ENCODE assay signal across 8 cellular contexts in the genomic region with DNA sequence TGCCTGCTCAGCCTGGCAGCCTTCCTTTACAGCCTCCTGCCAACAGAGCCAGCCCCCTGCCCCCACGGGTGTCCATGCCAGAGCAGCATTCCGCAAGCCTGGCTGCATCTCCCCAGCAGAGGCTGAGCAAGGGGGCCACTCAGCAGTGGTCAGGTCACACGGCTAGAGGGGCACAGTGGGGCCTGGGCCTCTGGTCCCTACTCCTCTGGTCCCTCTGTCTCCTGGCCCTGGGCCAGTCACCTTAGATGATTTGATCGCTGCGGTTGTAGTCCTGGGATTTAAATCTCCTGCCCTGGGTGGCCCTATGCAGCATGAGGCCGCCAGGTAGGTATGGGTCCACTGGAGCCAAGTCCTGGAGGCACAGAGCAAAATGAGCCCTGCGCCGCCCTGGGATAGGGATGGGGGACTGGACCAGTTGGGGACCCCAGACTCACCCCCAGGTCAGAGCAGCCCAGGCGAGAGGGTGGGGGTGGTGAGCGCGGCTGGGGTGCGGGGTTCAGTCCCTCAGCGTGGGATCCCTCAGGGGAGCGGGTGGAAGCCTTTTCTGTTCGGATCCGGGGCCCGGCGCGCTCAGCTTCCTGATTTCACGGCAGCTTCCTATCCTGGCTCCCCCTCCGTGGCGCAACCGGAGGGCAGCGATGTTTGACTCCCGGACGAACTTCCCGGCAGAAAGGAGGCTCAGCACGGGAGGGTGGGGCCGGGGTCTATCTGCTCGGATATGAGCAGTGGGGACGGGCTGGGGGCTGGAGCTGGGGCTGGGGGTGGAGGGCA. TPM values are rescaled to one million over a fixed set of nuclear protein-coding genes. Genes with fewer than 3 reads are reported as not detected.
A peak's percentile ranks its signal among the peaks of the same experiment; 100 is the strongest.
DNase-seq lines count a peak whose midpoint lies in the region; ATAC-seq and TF ChIP-seq lines count a peak whose summit lies in the region.

A gene (plus strand): TSS at position 138 of the 771 bp plus-strand sequence. CDS start 4,659 bp downstream, outside the sequence.

- H3K36me3 Mint-ChIP-seq in activated CD8-positive, alpha-beta memory T cell treated with anti-CD3 and anti-CD28 coated beads, Interleukin-2, amount 10 ng/mL, durations not matched to agents 7 days and 5 days, result no peaks in the 10 kb centered on the region
- H3K36me3 Mint-ChIP-seq in stimulated activated effector memory CD8-positive, alpha-beta T cell treated with anti-CD3 and anti-CD28 coated beads, Interleukin-12 subunit alpha, Interleukin-12 subunit beta, amount 100 ng/mL, for 72 hours, result peaks cover 11% of the 10 kb centered on the region

- H3K27ac ChIP-seq in coronary artery, result peak within 1 kb of the TSS; percentile 98 to 99

- H3K4me1 Mint-ChIP-seq in activated CD8-positive, alpha-beta memory T cell treated with anti-CD3 and anti-CD28 coated beads, Interleukin-2, amount 10 ng/mL, durations not matched to agents 7 days and 5 days, result peaks cover 19% of the 10 kb centered on the region
- H3K4me1 Mint-ChIP-seq in stimulated activated effector memory CD8-positive, alpha-beta T cell treated with anti-CD3 and anti-CD28 coated beads, Interleukin-12 subunit alpha, Interleukin-12 subunit beta, amount 100 ng/mL, for 72 hours, result peaks cover 36% of the 10 kb centered on the region

- peak within 1 kb of the TSS; percentile 65 for H3K4me3 Mint-ChIP-seq in activated CD8-positive, alpha-beta memory T cell treated with anti-CD3 and anti-CD28 coated beads, Interleukin-2, amount 10 ng/mL, durations not matched to agents 7 days and 5 days
- peak within 1 kb of the TSS; percentile 73 for H3K4me3 Mint-ChIP-seq in stimulated activated effector memory CD8-positive, alpha-beta T cell treated with anti-CD3 and anti-CD28 coated beads, Interleukin-12 subunit alpha, Interleukin-12 subunit beta, amount 100 ng/mL, for 72 hours

- peak; percentile 40 for DNase-seq in activated CD8-positive, alpha-beta memory T cell treated with anti-CD3 and anti-CD28 coated beads, Interleukin-2, amount 10 ng/mL, durations not matched to agents 7 days and 5 days
- DNase-seq in activated CD8-positive, alpha-beta memory T cell treated with anti-CD3 and anti-CD28 coated beads for 24 hours, result no peak
- peak; percentile 32 for DNase-seq in OCI-M1 (lab: John Stamatoyannopoulos, UW)
- DNase-seq in coronary artery (ENCODE audit: low spot score), result peak; percentile 89
- peak in 1 of 2 donors; percentile 61 for DNase-seq in left colon
- peak; percentile 6 to 49 for DNase-seq in stimulated activated effector memory CD8-positive, alpha-beta T cell treated with anti-CD3 and anti-CD28 coated beads, Interleukin-12 subunit alpha, Interleukin-12 subunit beta, amount 100 ng/mL, for 72 hours (ENCODE audit: low spot score in 2 of 2)

- H3K4me3 ChIP-seq in coronary artery, result peak within 1 kb of the TSS; percentile 98

- CTCF ChIA-PET in activated CD8-positive, alpha-beta memory T cell treated with anti-CD3 and anti-CD28 coated beads, Interleukin-2, amount 10 ng/mL, durations not matched to agents 7 days and 5 days (lab: Charles Lee), result interaction anchor here (0.7 to 1.5 kb wide), 3 partner anchors 18 to 226 kb away, joined by 3 read pairs; no protein-coding TSS in a partner anchor

- peak within 1 kb of the TSS; percentile 76 for H3K27ac Mint-ChIP-seq in activated CD8-positive, alpha-beta memory T cell treated with anti-CD3 and anti-CD28 coated beads, Interleukin-2, amount 10 ng/mL, durations not matched to agents 7 days and 5 days
- H3K27ac Mint-ChIP-seq in stimulated activated effector memory CD8-positive, alpha-beta T cell treated with anti-CD3 and anti-CD28 coated beads, Interleukin-12 subunit alpha, Interleukin-12 subunit beta, amount 100 ng/mL, for 72 hours, result peak within 1 kb of the TSS; percentile 80

- TF ChIP-seq CTCF in coronary artery (IDR thresholded peaks at IDR 0.05), result no peak

- peaks cover 7% of the 10 kb centered on the region for H3K27me3 Mint-ChIP-seq in activated CD8-positive, alpha-beta memory T cell treated with anti-CD3 and anti-CD28 coated beads, Interleukin-2, amount 10 ng/mL, durations not matched to agents 7 days and 5 days

- intact Hi-C loops in left colon (cut with DNase I, micrococcal nuclease), result no loop called here

- no peaks in the 10 kb centered on the region for H3K9me3 Mint-ChIP-seq in activated CD8-positive, alpha-beta memory T cell treated with anti-CD3 and anti-CD28 coated beads, Interleukin-2, amount 10 ng/mL, durations not matched to agents 7 days and 5 days (ENCODE audit: low read depth)
- H3K9me3 Mint-ChIP-seq in stimulated activated effector memory CD8-positive, alpha-beta T cell treated with anti-CD3 and anti-CD28 coated beads, Interleukin-12 subunit alpha, Interleukin-12 subunit beta, amount 100 ng/mL, for 72 hours, result no peaks in the 10 kb centered on the region

- ATAC-seq in activated CD8-positive, alpha-beta memory T cell treated with anti-CD3 and anti-CD28 coated beads, Interleukin-2, amount 10 ng/mL, durations not matched to agents 7 days and 5 days, result no peak
- ATAC-seq in left colon (peak; percentile 21), GM19397 (IDR thresholded peaks at IDR 0.05; ENCODE audit: unreplicated experiment) (no peak), HG02678 (IDR thresholded peaks at IDR 0.05; ENCODE audit: unreplicated experiment) (no peak)
- ATAC-seq in stimulated activated effector memory CD8-positive, alpha-beta T cell treated with anti-CD3 and anti-CD28 coated beads, Interleukin-12 subunit alpha, Interleukin-12 subunit beta, amount 100 ng/mL, for 72 hours, result no peak

RNA-seq across cellular contexts. Expression of the gene that starts here (rescaled TPM):
- total RNA-seq in activated CD8-positive, alpha-beta memory T cell treated with anti-CD3 and anti-CD28 coated beads, Interleukin-2, amount 10 ng/mL, durations not matched to agents 7 days and 5 days, result under 1 TPM; 0.41 to 0.56 TPM
- 10 to 100 TPM in 1 of 2 donors, 1 to 10 TPM in 1; 5.7 to 11.8 TPM for total RNA-seq in left colon

Comparison
In these comparisons a context has a peak if more than half of its experiments do, and no peak if none do; other contexts are left out.
1. RNA of the gene that starts here (total RNA-seq): 5.7 to 11.8 TPM in left colon; 0.41 to 0.56 TPM in activated CD8-positive, alpha-beta memory T cell treated with anti-CD3 and anti-CD28 coated beads, Interleukin-2, amount 10 ng/mL, durations not matched to agents 7 days and 5 days; every median in the first group is over 4 times any median in the second.
2. Peak in DNase-seq in activated CD8-positive, alpha-beta memory T cell treated with anti-CD3 and anti-CD28 coated beads, Interleukin-2, amount 10 ng/mL, durations not matched to agents 7 days and 5 days; RNA of the gene not detected or under 1 TPM.